Comparison of ENCODE assay signal across 8 cellular contexts in the genomic region with DNA sequence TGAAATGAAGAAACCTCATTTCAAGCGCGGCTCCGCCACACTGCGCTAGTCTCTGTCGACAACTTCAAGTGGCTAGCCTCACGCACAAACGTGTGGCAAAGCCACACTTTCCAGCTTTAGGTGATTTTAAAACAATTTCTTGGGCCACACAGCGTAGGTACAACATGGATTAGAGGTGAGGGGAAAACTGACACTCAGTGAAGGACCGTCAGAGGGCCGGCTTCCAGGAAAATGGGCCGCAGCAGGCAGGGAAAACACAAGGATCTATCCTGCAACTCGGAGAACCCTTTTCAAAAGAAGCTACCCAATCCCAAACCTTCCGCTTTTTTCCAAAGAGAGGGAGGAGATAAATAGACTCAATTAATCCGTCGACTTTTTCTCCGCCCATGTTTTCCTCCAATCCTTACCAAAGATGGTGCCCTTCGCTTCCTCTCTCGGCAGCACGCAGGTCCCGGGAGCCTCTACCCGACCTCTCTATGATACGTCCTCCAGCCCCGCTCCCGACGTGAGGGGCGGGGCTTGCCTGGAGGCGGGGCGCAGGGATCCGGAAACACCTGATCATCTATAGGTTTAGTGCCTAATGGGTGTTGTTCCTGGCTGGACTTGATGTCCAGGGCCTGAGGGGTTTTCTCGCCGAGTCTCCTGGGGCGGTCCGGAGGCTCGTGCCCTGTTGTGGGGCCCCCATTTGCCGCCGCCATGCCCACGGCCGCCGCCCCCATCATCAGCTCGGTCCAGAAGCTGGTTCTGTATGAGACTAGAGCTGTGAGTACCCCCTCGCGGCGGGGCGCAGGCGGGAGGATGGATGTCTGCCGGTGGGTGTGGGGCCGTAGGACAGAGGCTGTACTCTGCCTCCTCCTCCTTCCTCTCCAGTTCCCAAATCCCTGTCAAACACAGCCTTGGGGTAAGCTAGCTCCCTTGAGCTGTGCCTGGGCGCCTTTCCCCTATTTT. TPM values are rescaled to one million over a fixed set of nuclear protein-coding genes. Genes with fewer than 3 reads are reported as not detected.
DNase-seq lines count a peak whose midpoint lies in the region; ATAC-seq, FAIRE-seq and TF ChIP-seq lines count a peak whose summit lies in the region.

A gene (minus strand): TSS at position 463 of the 948 bp plus-strand sequence. CDS start 15,457 bp downstream, outside the sequence.
A gene (plus strand): TSS at position 557 of the 948 bp plus-strand sequence. CDS start 140 bp downstream, at position 697.

- CTCF ChIA-PET in BJ (lab: Yijun Ruan, JAX), result interaction anchor here (0.6 to 1.4 kb wide), 4 partner anchors 14 to 348 kb away, joined by 3 to 6 read pairs (median 3); no protein-coding TSS in a partner anchor

- H3K9ac ChIP-seq in colonic mucosa (ENCODE audit: low read depth in 2 of 2, low read length in 2 of 2), result peak within 1 kb of the TSS; percentile 84 to 85

- FAIRE-seq in GM19239 (lab: Jason Lieb, UNC), result peak; percentile 99

- H3K27me3 ChIP-seq in BJ (ENCODE audit: control insufficient read depth, insufficient read depth, low read length) (no peaks in the 10 kb centered on the region), colonic mucosa (no peaks in the 10 kb centered on the region)

- POLR2A ChIA-PET in BJ (lab: Charles Lee), result no interaction called here

- H3K9me3 ChIP-seq in colonic mucosa, result no peaks in the 10 kb centered on the region

- peak; percentile 94 for ATAC-seq in HG03457 (IDR thresholded peaks at IDR 0.05; ENCODE audit: unreplicated experiment)

- intact Hi-C loops in colonic mucosa (cut with DNase I), result no loop called here

- peak within 1 kb of the TSS; percentile 87 for H3K27ac ChIP-seq in colonic mucosa

- no peaks in the 10 kb centered on the region for H3K4me1 ChIP-seq in colonic mucosa

- TF ChIP-seq CTCF in BJ (IDR thresholded peaks at IDR 0.05; ENCODE audit: insufficient read depth, low read depth, low read length), result peak; percentile 56
- TF ChIP-seq CTCF in colonic mucosa (IDR thresholded peaks at IDR 0.05), result no peak

- H3K4me3 ChIP-seq in BJ (ENCODE audit: low read depth, low read length), result peak within 1 kb of the TSS; percentile 71
- H3K4me3 ChIP-seq in colonic mucosa, result peak within 1 kb of the TSS; percentile 62

- H3K36me3 ChIP-seq in BJ (ENCODE audit: control insufficient read depth, insufficient read depth, low read length) (no peaks in the 10 kb centered on the region), colonic mucosa (no peaks in the 10 kb centered on the region)

- peak; percentile 67 for DNase-seq in BJ (ENCODE audit: low read depth)
- DNase-seq in GM19239 (ENCODE audit: insufficient read length, low spot score), result peak; percentile 77
- DNase-seq in NCI-H524 (lab: John Stamatoyannopoulos, UW), result peak; percentile 91 to 95
- peak; percentile 94 for DNase-seq in activated CD4-positive, alpha-beta T cell treated with anti-CD3 and anti-CD28 coated beads for 48 hours
- DNase-seq in colonic mucosa, result peak; percentile 98
- peak; percentile 98 for DNase-seq in left kidney (ENCODE audit: low read depth, low spot score)
- peak; percentile 94 for DNase-seq in stimulated activated CD4-positive, alpha-beta T cell treated with anti-CD3 and anti-CD28 coated beads, Interleukin-2, amount 100 ng/mL, for 24 hours

RNA-seq across cellular contexts. Expression of the first gene that starts in this region (rescaled TPM):
- polyA plus RNA-seq in BJ (2011; rRNA removed), result 1.3 and 3.1 TPM in 2 replicates
- polyA minus RNA-seq in BJ (2011; rRNA and poly(A)+ RNA removed), result 0.66 and 0.77 TPM in 2 replicates
- 1 to 10 TPM; 5.6 to 5.7 TPM for total RNA-seq in colonic mucosa

RNA-seq across cellular contexts. Expression of the second gene that starts in this region (rescaled TPM):
- polyA plus RNA-seq in BJ (2011; rRNA removed), result 11.2 and 20.9 TPM in 2 replicates
- polyA minus RNA-seq in BJ (2011; rRNA and poly(A)+ RNA removed), result 9.8 and 10.0 TPM in 2 replicates
- 10 to 100 TPM; 12.2 to 17.2 TPM for total RNA-seq in colonic mucosa

Comparison
In these comparisons a context has a peak if more than half of its experiments do, and no peak if none do; other contexts are left out.
1. Peak in every context shown above with its lines: DNase-seq, ATAC-seq, H3K4me3 ChIP-seq and H3K27ac ChIP-seq.